ENCODE assay signal across 8 cellular contexts in genomic region chr7:100369105-100369504, GRCh38. TPM values are rescaled to one million over a fixed set of nuclear protein-coding genes. Genes with fewer than 3 reads are reported as not detected.
DNase-seq lines count a peak whose midpoint lies in the region; ATAC-seq and TF ChIP-seq lines count a peak whose summit lies in the region.

No MANE protein-coding gene starts in this region.

- DNase-seq in GM12865 (ENCODE audit: low read depth) (peak; percentile 89), HT-29 (ENCODE audit: low spot score) (no peak), hepatic stellate cell (ENCODE audit: low spot score) (no peak)
- no peak for DNase-seq in central memory CD8-positive, alpha-beta T cell (ENCODE audit: low spot score in 2 of 2)
- no peak for DNase-seq in activated CD4-positive, alpha-beta T cell treated with anti-CD3 and anti-CD28 coated beads for 1 hour

- no peak for TF ChIP-seq CTCF in GM12865 (IDR thresholded peaks at IDR 0.05; ENCODE audit: insufficient read depth, low read depth, low read length, missing control alignments)
- no peak for TF ChIP-seq CTCF in parathyroid adenoma (IDR thresholded peaks at IDR 0.05)

- no peaks in the 10 kb centered on the region for H3K79me2 ChIP-seq in parathyroid adenoma

- H3K9me3 Mint-ChIP-seq in central memory CD8-positive, alpha-beta T cell, result no peaks in the 10 kb centered on the region

- no peak overlapping the region for H3K4me3 Mint-ChIP-seq in central memory CD8-positive, alpha-beta T cell

- H3K4me2 ChIP-seq in parathyroid adenoma (ENCODE audit: low read length), result no peak overlapping the region

- H3K36me3 Mint-ChIP-seq in central memory CD8-positive, alpha-beta T cell (ENCODE audit: insufficient read depth), result peaks cover 18% of the 10 kb centered on the region

- peak overlapping the region; percentile 82 for H3K27ac Mint-ChIP-seq in central memory CD8-positive, alpha-beta T cell (ENCODE audit: low read depth)

- peaks cover 8% of the 10 kb centered on the region for H3K4me1 ChIP-seq in HUES48 (ENCODE audit: control insufficient read depth, insufficient read depth, low read length)
- H3K4me1 ChIP-seq in parathyroid adenoma, result no peaks in the 10 kb centered on the region

- no peak overlapping the region for H2AFZ ChIP-seq in parathyroid adenoma

- no peaks in the 10 kb centered on the region for H3K27me3 ChIP-seq in HUES48 (ENCODE audit: control insufficient read depth, insufficient read depth, low read length)
- H3K27me3 ChIP-seq in parathyroid adenoma (ENCODE audit: control insufficient read depth, insufficient read depth, low read length), result no peaks in the 10 kb centered on the region

- peak; percentile 46 for ATAC-seq in GM21526 (IDR thresholded peaks at IDR 0.05; ENCODE audit: low FRiP score, unreplicated experiment)
- peak; percentile 53 for ATAC-seq in central memory CD8-positive, alpha-beta T cell (replicated peaks; ENCODE audit: extremely low read depth, poor library complexity, severe bottlenecking)

- no peaks in the 10 kb centered on the region for H3K27me3 Mint-ChIP-seq in central memory CD8-positive, alpha-beta T cell

- H3K27ac ChIP-seq in HUES48 (ENCODE audit: low read depth, low read length), result peak overlapping the region; percentile 21
- peak overlapping the region; percentile 16 for H3K27ac ChIP-seq in parathyroid adenoma

- no peak overlapping the region for H3K9ac ChIP-seq in HUES48 (ENCODE audit: low read depth, low read length)
- no peak overlapping the region for H3K9ac ChIP-seq in parathyroid adenoma

- H3K9me3 ChIP-seq in HUES48 (ENCODE audit: control insufficient read depth, insufficient read depth, low read length), result no peaks in the 10 kb centered on the region
- H3K9me3 ChIP-seq in parathyroid adenoma (ENCODE audit: control insufficient read depth, low read length), result no peaks in the 10 kb centered on the region

- H3K4me3 ChIP-seq in GM12865 (ENCODE audit: low read depth, low read length) (no peak overlapping the region), HUES48 (ENCODE audit: low read depth, low read length) (no peak overlapping the region), parathyroid adenoma (ENCODE audit: low read depth, low read length) (no peak overlapping the region)

- H3K36me3 ChIP-seq in HUES48 (ENCODE audit: control insufficient read depth, insufficient read depth, low read length) (peaks cover 11% of the 10 kb centered on the region), parathyroid adenoma (ENCODE audit: control insufficient read depth, insufficient read depth, low read length) (no peaks in the 10 kb centered on the region)

- peaks cover 45% of the 10 kb centered on the region for H3K4me1 Mint-ChIP-seq in central memory CD8-positive, alpha-beta T cell

RNA-seq across cellular contexts. Expression of gene PILRA, which starts 4.2 kb away (rescaled TPM):
- 2.1 TPM in 1 of 2 replicates, not detected in the other for total RNA-seq in HT-29 (2014; rRNA removed; shearing (Covaris generic))

RNA-seq across cellular contexts. Expression of gene PILRB, which starts 11.2 kb away (rescaled TPM):
- 104 and 119 TPM in 2 replicates for total RNA-seq in HT-29 (2014; rRNA removed; shearing (Covaris generic))

RNA-seq across cellular contexts. Expression of gene ZCWPW1, which starts 59.4 kb away (rescaled TPM):
- total RNA-seq in HT-29 (2014; rRNA removed; shearing (Covaris generic)), result 0.76 and 1.0 TPM in 2 replicates
